Comparison of ENCODE assay signal across 2 cellular contexts in genomic region chr6:87654880-87655454, GRCh38.
TF ChIP-seq lines count a peak whose summit lies in the region.

No MANE protein-coding gene starts in this region.

TF ChIP-seq in SK-N-SH, 30 proteins besides CTCF, POLR2A, EP300 and RAD21 (continued from another document):
- TF ChIP-seq, protein P1, sequence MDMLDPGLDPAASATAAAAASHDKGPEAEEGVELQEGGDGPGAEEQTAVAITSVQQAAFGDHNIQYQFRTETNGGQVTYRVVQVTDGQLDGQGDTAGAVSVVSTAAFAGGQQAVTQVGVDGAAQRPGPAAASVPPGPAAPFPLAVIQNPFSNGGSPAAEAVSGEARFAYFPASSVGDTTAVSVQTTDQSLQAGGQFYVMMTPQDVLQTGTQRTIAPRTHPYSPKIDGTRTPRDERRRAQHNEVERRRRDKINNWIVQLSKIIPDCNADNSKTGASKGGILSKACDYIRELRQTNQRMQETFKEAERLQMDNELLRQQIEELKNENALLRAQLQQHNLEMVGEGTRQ (IDR thresholded peaks at IDR 0.05; ENCODE audit: borderline replicate concordance, low read depth, low read length): no peak
- no peak for TF ChIP-seq REST (IDR thresholded peaks at IDR 0.05; ENCODE audit: low read depth, low read length)
TF ChIP-seq in SK-N-SH: peak in this region for 0.

TF ChIP-seq in SK-N-SH treated with all-trans-retinoic acid at 6 μM for 48 hours, 23 proteins besides CTCF, POLR2A, EP300 and RAD21 (continued from another document):
- TF ChIP-seq TOX (CRISPR knock-in tag; IDR thresholded peaks at IDR 0.05; ENCODE audit: borderline replicate concordance) (no peak), ZFP3 (CRISPR knock-in tag; IDR thresholded peaks at IDR 0.05) (no peak), ESRRG (CRISPR knock-in tag; IDR thresholded peaks at IDR 0.05) (no peak), CSRNP3 (CRISPR knock-in tag; IDR thresholded peaks at IDR 0.05) (no peak), OSR1 (CRISPR knock-in tag; IDR thresholded peaks at IDR 0.05) (no peak), TSHZ2 (CRISPR knock-in tag; IDR thresholded peaks at IDR 0.05) (no peak), GLIS3 (CRISPR knock-in tag; IDR thresholded peaks at IDR 0.05) (no peak)
- TF ChIP-seq, protein P2, sequence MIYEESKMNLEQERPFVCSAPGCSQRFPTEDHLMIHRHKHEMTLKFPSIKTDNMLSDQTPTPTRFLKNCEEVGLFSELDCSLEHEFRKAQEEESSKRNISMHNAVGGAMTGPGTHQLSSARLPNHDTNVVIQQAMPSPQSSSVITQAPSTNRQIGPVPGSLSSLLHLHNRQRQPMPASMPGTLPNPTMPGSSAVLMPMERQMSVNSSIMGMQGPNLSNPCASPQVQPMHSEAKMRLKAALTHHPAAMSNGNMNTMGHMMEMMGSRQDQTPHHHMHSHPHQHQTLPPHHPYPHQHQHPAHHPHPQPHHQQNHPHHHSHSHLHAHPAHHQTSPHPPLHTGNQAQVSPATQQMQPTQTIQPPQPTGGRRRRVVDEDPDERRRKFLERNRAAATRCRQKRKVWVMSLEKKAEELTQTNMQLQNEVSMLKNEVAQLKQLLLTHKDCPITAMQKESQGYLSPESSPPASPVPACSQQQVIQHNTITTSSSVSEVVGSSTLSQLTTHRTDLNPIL (CRISPR knock-in tag; IDR thresholded peaks at IDR 0.05; ENCODE audit: low read depth): no peak
